ENCODE assay signal across 12 cellular contexts in the genomic region with DNA sequence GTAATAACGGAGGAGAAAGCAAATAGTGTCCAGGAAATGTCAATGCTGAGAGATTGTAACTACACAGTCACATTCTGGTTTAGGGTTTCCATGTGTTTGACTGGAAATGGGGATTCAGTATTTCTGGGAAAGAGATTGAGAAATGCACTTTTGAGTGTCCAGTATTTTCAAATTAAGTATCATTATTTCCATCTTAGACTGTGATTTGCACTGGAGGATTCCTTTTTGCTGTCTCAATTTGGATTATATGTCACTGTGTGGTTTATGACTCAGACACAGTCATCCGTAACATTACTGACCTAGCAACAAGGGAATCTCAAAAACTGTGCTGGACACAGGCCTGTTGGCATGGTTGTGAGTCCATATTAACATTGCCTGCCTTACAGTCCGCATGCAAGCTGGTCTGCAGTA.
DNase-seq lines count a peak whose midpoint lies in the region; FAIRE-seq and TF ChIP-seq lines count a peak whose summit lies in the region.
"Had no signal": no experiment of that assay in that cellular context is flagged by ENCODE, and none has a peak within 500 bp of the region (broad histone marks: within the 10 kb centered on the region; RNA-seq: fewer than 3 reads in every experiment).

No MANE protein-coding gene starts in this region.

- H3K9me3 ChIP-seq in small intestine (ENCODE audit: control insufficient read depth, low read depth) = no peaks in the 10 kb centered on the region

- H3K27me3 Mint-ChIP-seq in Calu3 (ENCODE audit: unreplicated experiment) = no peaks in the 10 kb centered on the region
- no peaks in the 10 kb centered on the region for H3K27me3 Mint-ChIP-seq in activated naive CD8-positive, alpha-beta T cell treated with anti-CD3 and anti-CD28 coated beads for 36 hours

- H3K4me3 ChIP-seq in fibroblast of mammary gland (ENCODE audit: control insufficient read depth, low read depth, low read length) (no peak overlapping the region), retinal pigment epithelial cell (ENCODE audit: low read length) (no peak overlapping the region), small intestine (ENCODE audit: low read depth in 1 of 2, low read length in 2 of 2) (no peak overlapping the region)
- H3K4me3 ChIP-seq: cardiac muscle cell had no signal

- DNase-seq in EH (ENCODE audit: low read depth) = peak; percentile 98
- peak; percentile 97 for DNase-seq in RCC 7860 (ENCODE audit: low spot score)
- DNase-seq in fibroblast of mammary gland (ENCODE audit: low read depth) = peak; percentile 99
- peak; percentile 67 for DNase-seq in retinal pigment epithelial cell (ENCODE audit: low read depth)
- DNase-seq in Calu3 = no peak
- no peak for DNase-seq in NCI-H2107 (lab: John Stamatoyannopoulos, UW)
- DNase-seq in activated naive CD8-positive, alpha-beta T cell treated with anti-CD3 and anti-CD28 coated beads for 36 hours = no peak
- no peak for DNase-seq in small intestine
- DNase-seq: activated CD8-positive, alpha-beta T cell treated with anti-CD3 and anti-CD28 coated beads, Interleukin-2, amount 10 ng/mL, durations not matched to agents 7 days and 5 days; MM.1S; RPMI8226 had no signal

- H3K36me3 ChIP-seq in small intestine (ENCODE audit: control insufficient read depth in 2 of 2, insufficient read depth in 2 of 2, low read length in 2 of 2) = no peaks in the 10 kb centered on the region
- H3K36me3 ChIP-seq: cardiac muscle cell had no signal

- H3K27me3 ChIP-seq in small intestine (ENCODE audit: control insufficient read depth in 2 of 2, insufficient read depth in 2 of 2, low read length in 2 of 2) = no peaks in the 10 kb centered on the region
- H3K27me3 ChIP-seq: cardiac muscle cell had no signal

- no peaks in the 10 kb centered on the region for H3K4me1 ChIP-seq in small intestine (ENCODE audit: control insufficient read depth in 2 of 2, insufficient read depth in 1 of 2, low read depth in 1 of 2, low read length in 1 of 2)

- no TSS peak for BruUV-seq in Calu3 (replicated peaks; lab: Mats Ljungman, UMichigan)

- intact Hi-C loops in Calu3 (cut with micrococcal nuclease; ENCODE audit: unreplicated experiment) = no loop called here

- H3K27ac Mint-ChIP-seq in Calu3 (ENCODE audit: unreplicated experiment) = no peak overlapping the region
- no peak overlapping the region for H3K27ac Mint-ChIP-seq in activated naive CD8-positive, alpha-beta T cell treated with anti-CD3 and anti-CD28 coated beads for 36 hours
- H3K27ac Mint-ChIP-seq: activated CD8-positive, alpha-beta T cell treated with anti-CD3 and anti-CD28 coated beads, Interleukin-2, amount 10 ng/mL, durations not matched to agents 7 days and 5 days had no signal

- WGBS in small intestine, 3 donors = 58 to 67% (median 62%) methylated on average over 3 of the region's 3 CpGs

- no peaks in the 10 kb centered on the region for H3K36me3 Mint-ChIP-seq in Calu3 (ENCODE audit: insufficient read depth, unreplicated experiment)
- no peaks in the 10 kb centered on the region for H3K36me3 Mint-ChIP-seq in activated naive CD8-positive, alpha-beta T cell treated with anti-CD3 and anti-CD28 coated beads for 36 hours

- no peak overlapping the region for H3K4me3 Mint-ChIP-seq in Calu3 (ENCODE audit: low read depth, unreplicated experiment)
- no peak overlapping the region for H3K4me3 Mint-ChIP-seq in activated naive CD8-positive, alpha-beta T cell treated with anti-CD3 and anti-CD28 coated beads for 36 hours
- H3K4me3 Mint-ChIP-seq: activated CD8-positive, alpha-beta T cell treated with anti-CD3 and anti-CD28 coated beads, Interleukin-2, amount 10 ng/mL, durations not matched to agents 7 days and 5 days had no signal

- no peaks in the 10 kb centered on the region for H3K4me1 Mint-ChIP-seq in Calu3 (ENCODE audit: low read depth, unreplicated experiment)
- no peaks in the 10 kb centered on the region for H3K4me1 Mint-ChIP-seq in activated naive CD8-positive, alpha-beta T cell treated with anti-CD3 and anti-CD28 coated beads for 36 hours

- TF ChIP-seq CTCF in fibroblast of mammary gland (conservative IDR thresholded peaks at IDR 0.05; ENCODE audit: control insufficient read depth, insufficient read depth, low read depth, low read length) (no peak), retinal pigment epithelial cell (conservative IDR thresholded peaks at IDR 0.05; ENCODE audit: low read depth, low read length) (no peak), Calu3 (IDR thresholded peaks at IDR 0.05; ENCODE audit: unreplicated experiment) (no peak)

- FAIRE-seq in RCC 7860 (lab: Jason Lieb, UNC) (peak; percentile 99), small intestine (lab: Jason Lieb, UNC) (no peak)

- no peak overlapping the region for H3K27ac ChIP-seq in small intestine (ENCODE audit: low read depth in 1 of 2, low read length in 1 of 2)
- H3K27ac ChIP-seq: cardiac muscle cell had no signal

- peaks cover 10% of the 10 kb centered on the region for H3K9me3 Mint-ChIP-seq in Calu3 (ENCODE audit: low read depth, unreplicated experiment)
- peaks cover 12% of the 10 kb centered on the region for H3K9me3 Mint-ChIP-seq in activated naive CD8-positive, alpha-beta T cell treated with anti-CD3 and anti-CD28 coated beads for 36 hours

- CTCF ChIA-PET in Calu3 (lab: Charles Lee) = no interaction called here

Comparison
In these comparisons a context has a peak if more than half of its experiments do, and no peak if none do; other contexts are left out.
1. DNase-seq: peak in EH (single experiment), RCC 7860 (single experiment), fibroblast of mammary gland (single experiment) and retinal pigment epithelial cell (single experiment); none in Calu3 (single experiment), NCI-H2107 (single experiment), activated naive CD8-positive, alpha-beta T cell treated with anti-CD3 and anti-CD28 coated beads for 36 hours (single experiment) and small intestine (single experiment).